Comparison of ENCODE assay signal across 9 cellular contexts in the genomic region with DNA sequence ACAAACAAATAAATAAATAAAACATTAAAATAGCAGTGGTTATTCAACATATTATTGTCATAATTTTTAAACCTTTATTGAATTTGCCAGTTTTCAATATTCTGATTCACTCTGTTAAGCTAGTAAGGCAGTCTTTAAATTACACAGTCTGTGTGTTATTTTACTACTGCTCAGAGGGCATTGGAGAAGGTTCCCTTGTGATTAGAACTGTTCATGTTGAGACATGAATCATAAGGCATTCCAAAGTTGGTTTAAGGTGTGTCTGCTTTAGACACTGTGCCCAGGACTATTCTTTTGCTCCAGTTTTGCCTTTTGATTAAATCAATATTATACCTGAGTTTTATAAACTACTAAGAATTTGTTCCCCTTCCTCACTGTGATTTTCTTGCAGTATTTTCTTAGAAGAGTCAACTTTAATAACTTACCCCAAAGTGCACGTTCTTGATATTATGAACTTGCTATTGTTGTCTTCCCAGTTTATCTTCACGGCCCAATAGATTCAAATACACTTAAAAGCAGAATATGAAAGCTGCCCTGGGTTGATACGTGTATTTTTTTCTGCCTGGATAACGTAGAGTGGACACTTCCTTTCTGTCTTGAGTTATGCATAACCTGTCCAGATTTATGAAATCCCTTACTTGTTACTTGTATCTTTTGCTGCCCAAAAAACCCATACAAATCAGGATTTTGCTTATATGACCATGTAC.
A peak's percentile ranks its signal among the peaks of the same experiment; 100 is the strongest.
DNase-seq lines count a peak whose midpoint lies in the region; ATAC-seq and TF ChIP-seq lines count a peak whose summit lies in the region.
"Had no signal": no experiment of that assay in that cellular context is flagged by ENCODE, and none has a peak within 500 bp of the region (broad histone marks: within the 10 kb centered on the region; RNA-seq: fewer than 3 reads in every experiment).

No MANE protein-coding gene starts in this region.

- H3K36me3 Mint-ChIP-seq in central memory CD8-positive, alpha-beta T cell (ENCODE audit: insufficient read depth) = peaks cover 16% of the 10 kb centered on the region

- WGBS in psoas muscle, 3 donors = 60 to 70% (median 61%) methylated on average over 4 of the region's 4 CpGs

- no peaks in the 10 kb centered on the region for H3K36me3 ChIP-seq in psoas muscle (ENCODE audit: insufficient read depth in 1 of 2, low read depth in 1 of 2)
- no peaks in the 10 kb centered on the region for H3K36me3 ChIP-seq in colonic mucosa

- H3K9me3 Mint-ChIP-seq in central memory CD8-positive, alpha-beta T cell = no peaks in the 10 kb centered on the region

- no peaks in the 10 kb centered on the region for H3K4me1 ChIP-seq in psoas muscle
- H3K4me1 ChIP-seq in colonic mucosa = no peaks in the 10 kb centered on the region

- intact Hi-C loops in psoas muscle (cut with DNase I) = no loop called here
- intact Hi-C loops in colonic mucosa (cut with DNase I) = no loop called here
- intact Hi-C loops in posterior cingulate gyrus (cut with DNase I) = no loop called here

- H3K9me3 ChIP-seq in psoas muscle (no peaks in the 10 kb centered on the region), colonic mucosa (no peaks in the 10 kb centered on the region)

- TF ChIP-seq CTCF in psoas muscle (IDR thresholded peaks at IDR 0.05) = no peak
- TF ChIP-seq CTCF in colonic mucosa (IDR thresholded peaks at IDR 0.05) = no peak

- H3K4me3 ChIP-seq in psoas muscle = peak overlapping the region; percentile 45
- H3K4me3 ChIP-seq in colonic mucosa = no peak overlapping the region

- H3K27ac ChIP-seq in psoas muscle (no peak overlapping the region), colonic mucosa (no peak overlapping the region)
- H3K27ac ChIP-seq: 22Rv1 had no signal

- H3K4me3 Mint-ChIP-seq in central memory CD8-positive, alpha-beta T cell = peak overlapping the region; percentile 96

- ATAC-seq in central memory CD8-positive, alpha-beta T cell (replicated peaks; ENCODE audit: extremely low read depth, poor library complexity, severe bottlenecking) = no peak
- ATAC-seq in psoas muscle = no peak

- peaks cover 64% of the 10 kb centered on the region for H3K4me1 Mint-ChIP-seq in central memory CD8-positive, alpha-beta T cell

- DNase-seq in DMS 273 (lab: John Stamatoyannopoulos, UW; ENCODE audit: unreplicated experiment) (peak; percentile 1), DMS 273 treated with DMSO at 0.1 percent for 48 hours (lab: John Stamatoyannopoulos, UW) (no peak), NCI-H526 treated with DMSO at 0.1 percent for 48 hours (lab: John Stamatoyannopoulos, UW) (peak; percentile 67), psoas muscle (no peak), colonic mucosa (no peak), posterior cingulate gyrus (no peak), cerebellum (ENCODE audit: low spot score) (no peak)
- no peak for DNase-seq in central memory CD8-positive, alpha-beta T cell (ENCODE audit: low spot score in 2 of 2)

- H3K27ac Mint-ChIP-seq in central memory CD8-positive, alpha-beta T cell (ENCODE audit: low read depth) = peak overlapping the region; percentile 98

- H3K27me3 Mint-ChIP-seq in central memory CD8-positive, alpha-beta T cell = no peaks in the 10 kb centered on the region

- H3K9ac ChIP-seq in colonic mucosa (ENCODE audit: low read depth in 2 of 2, low read length in 2 of 2) = no peak overlapping the region

- H3K27me3 ChIP-seq in psoas muscle (ENCODE audit: insufficient read depth in 3 of 3, low read length in 2 of 3) (no peaks in the 10 kb centered on the region), colonic mucosa (no peaks in the 10 kb centered on the region)

Comparison
In these comparisons a context has a peak if more than half of its experiments do, and no peak if none do; other contexts are left out.
1. DNase-seq: peak in DMS 273 (single experiment) and NCI-H526 treated with DMSO at 0.1 percent for 48 hours (single experiment); none in DMS 273 treated with DMSO at 0.1 percent for 48 hours (single experiment), central memory CD8-positive, alpha-beta T cell (0 of 2), psoas muscle (0 of 2), colonic mucosa (single experiment), posterior cingulate gyrus (0 of 10) and cerebellum (single experiment).